23 cellular contexts compared by ENCODE assay signal in the genomic region with DNA sequence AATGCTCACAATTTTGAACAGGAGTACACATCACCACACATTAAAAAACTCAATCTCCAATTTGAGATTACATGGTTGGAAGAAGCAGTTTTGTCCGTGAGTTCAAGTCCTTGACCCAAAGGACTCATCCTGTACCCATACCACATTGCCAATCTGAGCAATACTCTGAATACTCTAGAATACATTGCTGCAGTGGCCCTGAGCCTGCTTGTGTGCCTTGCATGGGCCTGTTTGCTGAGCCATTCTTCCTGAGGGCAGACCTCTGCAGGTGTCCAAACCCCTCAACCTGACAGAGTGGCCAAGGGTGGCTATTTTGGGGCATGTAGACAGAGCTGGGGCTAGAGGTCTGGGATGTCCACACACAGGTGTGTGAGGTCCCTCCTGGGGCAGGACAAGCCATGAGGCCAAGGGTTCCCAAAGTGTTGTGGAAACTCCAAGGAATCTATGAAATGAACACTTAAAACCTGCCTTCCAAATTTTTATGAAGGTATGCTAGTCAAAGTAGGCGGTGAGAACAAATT. TPM values are rescaled to one million over a fixed set of nuclear protein-coding genes. Genes with fewer than 3 reads are reported as not detected.
"Had no signal": no experiment of that assay in that cellular context is flagged by ENCODE, and none has a peak within 500 bp of the region (broad histone marks: within the 10 kb centered on the region; RNA-seq: fewer than 3 reads in every experiment).

No MANE protein-coding gene starts in this region.

- H3K36me3 Mint-ChIP-seq: activated naive CD4-positive, alpha-beta T cell treated with anti-CD3 and anti-CD28 coated beads, Interleukin-2, amount 50 U/mL, for 72 hours; brain; memory B cell had no signal

- H3K27me3 Mint-ChIP-seq: activated B cell treated with CpG ODN at 0.5 μM for 24 hours; activated CD4-positive, alpha-beta T cell treated with anti-CD3 and anti-CD28 coated beads for 36 hours; activated T-cell treated with anti-CD3 and anti-CD28 coated beads, Interleukin-2, amount 50 U/mL, for 24 hours; activated T-helper 17 cell treated with anti-CD3 and anti-CD28 coated beads, Interleukin-2, amount 50 U/mL, for 72 hours; brain; memory B cell; stimulated activated naive CD8-positive, alpha-beta T cell treated with anti-CD3 and anti-CD28 coated beads, Interleukin-15, Interleukin-2, amounts not matched to agents 100 ng/mL and 50 ng/mL, for 24 hours had no signal

- ATAC-seq: activated CD4-positive, alpha-beta T cell treated with anti-CD3 and anti-CD28 coated beads for 36 hours; activated naive CD4-positive, alpha-beta T cell treated with anti-CD3 and anti-CD28 coated beads, Interleukin-2, amount 50 U/mL, for 72 hours; activated T-helper 17 cell treated with anti-CD3 and anti-CD28 coated beads, Interleukin-2, amount 50 U/mL, for 72 hours; mucosa of descending colon had no signal

- DNase-seq: activated B cell treated with CpG ODN at 0.5 μM for 24 hours; activated CD4-positive, alpha-beta T cell treated with anti-CD3 and anti-CD28 coated beads for 36 hours; activated CD4-positive, alpha-beta T cell treated with anti-CD3 and anti-CD28 coated beads, Interleukin-2, amount 50 U/mL, for 4 hours; activated CD8-positive, alpha-beta memory T cell treated with anti-CD3 and anti-CD28 coated beads for 24 hours; activated CD8-positive, alpha-beta memory T cell treated with anti-CD3 and anti-CD28 coated beads, Interleukin-2, amount 50 U/mL, for 4 hours; activated T-cell treated with anti-CD3 and anti-CD28 coated beads, Interleukin-2, amount 50 U/mL, for 24 hours; aorta; foreskin fibroblast; mucosa of descending colon; nephron progenitor cell; occipital lobe; stimulated activated CD4-positive, alpha-beta T cell treated with anti-CD3 and anti-CD28 coated beads, Interleukin-4, amount 100 ng/mL, for 4 hours; substantia nigra; T-helper 1 cell; T-helper 9 cell; tibial artery had no signal

- H3K27ac ChIP-seq: tibial artery had no signal

- H3K9me3 Mint-ChIP-seq: brain, memory B cell had no signal

- H3K4me3 ChIP-seq: mucosa of descending colon, tibial artery had no signal

- H3K4me1 ChIP-seq: tibial artery had no signal

- H3K36me3 ChIP-seq: tibial artery had no signal

- H3K27me3 ChIP-seq: tibial artery had no signal

- H3K4me1 Mint-ChIP-seq: activated B cell treated with CpG ODN at 0.5 μM for 24 hours; activated CD4-positive, alpha-beta T cell treated with anti-CD3 and anti-CD28 coated beads for 36 hours; activated T-helper 17 cell treated with anti-CD3 and anti-CD28 coated beads, Interleukin-2, amount 50 U/mL, for 72 hours; memory B cell; nephron progenitor cell had no signal

- H3K9me3 ChIP-seq: mucosa of descending colon, tibial artery had no signal

- H3K27ac Mint-ChIP-seq: activated B cell treated with CpG ODN at 0.5 μM for 24 hours; activated CD4-positive, alpha-beta T cell treated with anti-CD3 and anti-CD28 coated beads for 36 hours; activated naive CD4-positive, alpha-beta T cell treated with anti-CD3 and anti-CD28 coated beads, Interleukin-2, amount 50 U/mL, for 72 hours; activated T-cell treated with anti-CD3 and anti-CD28 coated beads, Interleukin-2, amount 50 U/mL, for 24 hours; activated T-helper 17 cell treated with anti-CD3 and anti-CD28 coated beads, Interleukin-2, amount 50 U/mL, for 72 hours; brain; memory B cell; nephron progenitor cell; stimulated activated naive CD8-positive, alpha-beta T cell treated with anti-CD3 and anti-CD28 coated beads, Interleukin-15, Interleukin-2, amounts not matched to agents 100 ng/mL and 50 ng/mL, for 24 hours had no signal

- H3K4me3 Mint-ChIP-seq: activated B cell treated with CpG ODN at 0.5 μM for 24 hours; activated CD4-positive, alpha-beta T cell treated with anti-CD3 and anti-CD28 coated beads for 36 hours; activated T-cell treated with anti-CD3 and anti-CD28 coated beads, Interleukin-2, amount 50 U/mL, for 24 hours; activated T-helper 17 cell treated with anti-CD3 and anti-CD28 coated beads, Interleukin-2, amount 50 U/mL, for 72 hours; memory B cell; stimulated activated naive CD8-positive, alpha-beta T cell treated with anti-CD3 and anti-CD28 coated beads, Interleukin-15, Interleukin-2, amounts not matched to agents 100 ng/mL and 50 ng/mL, for 24 hours had no signal

RNA-seq across cellular contexts. Expression of gene AGMO, which starts 15.5 kb away (rescaled TPM):
- total RNA-seq: activated B cell treated with CpG ODN at 0.5 μM for 24 hours; activated CD4-positive, alpha-beta T cell treated with anti-CD3 and anti-CD28 coated beads for 36 hours; activated naive CD4-positive, alpha-beta T cell treated with anti-CD3 and anti-CD28 coated beads, Interleukin-2, amount 50 U/mL, for 72 hours; activated T-helper 17 cell treated with anti-CD3 and anti-CD28 coated beads, Interleukin-2, amount 50 U/mL, for 72 hours; epithelial cell of proximal tubule; fibroblast of lung; occipital lobe had no signal
